ENCODE assay signal across 9 cellular contexts in the genomic region with DNA sequence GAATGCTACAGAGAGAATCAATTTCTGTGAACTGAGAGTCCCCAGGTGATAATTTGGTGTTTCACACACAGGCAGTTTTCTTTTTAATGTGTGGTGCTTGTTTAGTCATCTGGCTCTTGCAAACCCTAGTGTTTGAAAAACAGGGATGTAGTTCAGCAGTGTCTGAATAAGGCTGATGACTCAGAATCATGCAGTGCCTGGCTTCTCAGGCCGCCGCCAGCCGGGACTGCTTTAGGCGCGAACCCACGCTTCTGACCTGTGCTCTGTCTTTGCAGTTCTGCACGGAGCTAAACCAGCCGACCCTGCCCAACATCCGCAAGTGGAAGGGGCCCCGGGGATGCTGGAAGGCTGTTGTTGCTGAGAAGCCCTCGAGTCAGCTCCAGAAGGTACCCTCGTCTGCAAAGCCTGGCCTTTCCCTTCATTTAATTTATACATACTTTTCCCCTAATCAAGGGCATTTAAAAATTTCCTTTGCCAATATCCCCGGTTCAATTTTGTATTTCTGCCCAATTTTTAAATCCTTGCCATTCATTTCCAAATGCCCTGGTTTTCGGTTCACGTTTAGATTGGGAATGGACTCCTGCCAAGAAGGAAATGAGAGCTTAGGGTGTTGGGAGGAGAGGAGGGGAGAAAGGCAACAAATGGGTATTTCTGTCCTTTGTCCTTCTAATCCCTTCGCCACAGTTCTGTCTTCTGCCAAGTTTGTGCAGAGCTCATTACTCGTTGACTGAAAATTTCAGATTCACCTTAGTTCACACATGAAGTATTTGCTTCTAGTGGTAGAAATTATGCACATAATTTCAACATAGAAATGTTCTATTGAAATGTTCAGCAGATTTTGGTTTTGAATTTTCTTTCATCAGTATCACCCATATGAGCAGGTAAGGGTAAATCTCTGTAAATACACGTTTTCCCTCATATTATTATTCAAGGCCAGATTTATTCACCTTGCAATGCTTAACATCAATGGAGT.
A peak's percentile ranks its signal among the peaks of the same experiment; 100 is the strongest.
DNase-seq lines count a peak whose midpoint lies in the region; ATAC-seq and TF ChIP-seq lines count a peak whose summit lies in the region.
"Had no signal": no experiment of that assay in that cellular context is flagged by ENCODE, and none has a peak within 500 bp of the region (broad histone marks: within the 10 kb centered on the region; RNA-seq: fewer than 3 reads in every experiment).

No MANE protein-coding gene starts in this region.

- no peaks in the 10 kb centered on the region; the same call in 1 of the 2 replicates for H3K27me3 Mint-ChIP-seq in WTC11 (ENCODE audit: low read depth)

- no peaks in the 10 kb centered on the region for H4K20me1 ChIP-seq in osteoblast (ENCODE audit: insufficient read depth, low read length)

- H3K4me3 ChIP-seq in A673 (ENCODE audit: low read depth, low read length, poor library complexity, severe bottlenecking) = no peak overlapping the region
- H3K4me3 ChIP-seq in osteoblast (ENCODE audit: insufficient read depth, low read length) = peak overlapping the region; percentile 58

- TF ChIP-seq CTCF in A673 (conservative IDR thresholded peaks at IDR 0.05; ENCODE audit: low read depth, low read length) (no peak), WTC11 (IDR thresholded peaks at IDR 0.05) (no peak), osteoblast (IDR thresholded peaks at IDR 0.05; ENCODE audit: extremely low read depth, low read depth, low read length) (no peak)

- H3K4me1 ChIP-seq in A673 (ENCODE audit: insufficient read depth, low read length, poor library complexity, severe bottlenecking) = peaks cover 32% of the 10 kb centered on the region
- H3K4me1 ChIP-seq in osteoblast (ENCODE audit: insufficient read depth, low read length) = peaks cover 25% of the 10 kb centered on the region

- no peaks in the 10 kb centered on the region for H3K27me3 ChIP-seq in A673 (replicated peaks; ENCODE audit: insufficient read depth, low read depth, low read length, poor library complexity)
- H3K27me3 ChIP-seq in osteoblast (ENCODE audit: insufficient read depth, low read length) = no peaks in the 10 kb centered on the region

- POLR2A ChIA-PET in A673 (lab: Charles Lee; ENCODE audit: low non-redundant PET) = no interaction called here
- POLR2A ChIA-PET in WTC11 (lab: Charles Lee) = interaction anchor here (1.2 kb wide), 1 partner anchor 16 kb away, joined by 3 read pairs; no protein-coding TSS in a partner anchor

- intact Hi-C loops in A673 (cut with micrococcal nuclease; ENCODE audit: unreplicated experiment) = no loop called here
- intact Hi-C loops in head of caudate nucleus (cut with DNase I) = loop anchor here (5.0 kb wide), 1 partner anchor 129 kb away; the partner anchor contains the start of gene EEPD1

- no peaks in the 10 kb centered on the region for H3K9me3 ChIP-seq in A673 (ENCODE audit: low read depth, low read length, poor library complexity, severe bottlenecking)
- H3K9me3 ChIP-seq in osteoblast (ENCODE audit: low read depth, low read length) = no peaks in the 10 kb centered on the region

- H3K27ac ChIP-seq in A673 (ENCODE audit: low read depth, low read length, poor library complexity, severe bottlenecking) = no peak overlapping the region
- H3K27ac ChIP-seq in osteoblast (ENCODE audit: low read depth, low read length) = peak overlapping the region; percentile 66

- H3K4me1 Mint-ChIP-seq in WTC11 = peaks cover 86% of the 10 kb centered on the region

- H3K4me3 Mint-ChIP-seq in WTC11 = peak overlapping the region; percentile 54
- H3K4me3 Mint-ChIP-seq: activated naive CD8-positive, alpha-beta T cell treated with anti-CD3 and anti-CD28 coated beads, Interleukin-2, amount 10 ng/mL, durations not matched to agents 7 days and 5 days had no signal

- peak overlapping the region; percentile 83 for H3K4me2 ChIP-seq in osteoblast (ENCODE audit: insufficient read depth, low read length)

- no peaks in the 10 kb centered on the region for H3K79me2 ChIP-seq in osteoblast (ENCODE audit: insufficient read depth, low read length)

- CTCF ChIA-PET in A673 (lab: Charles Lee) (no interaction called here), WTC11 (lab: Charles Lee) (interaction anchor here (0.9 to 2.6 kb wide), 9 partner anchors 10 to 305 kb away, joined by 3 to 8 read pairs (median 4); no protein-coding TSS in a partner anchor)

- no peaks in the 10 kb centered on the region for H3K9me3 Mint-ChIP-seq in WTC11
- H3K9me3 Mint-ChIP-seq: activated naive CD8-positive, alpha-beta T cell treated with anti-CD3 and anti-CD28 coated beads, Interleukin-2, amount 10 ng/mL, durations not matched to agents 7 days and 5 days had no signal

- H3K27ac Mint-ChIP-seq in WTC11 = peak overlapping the region; percentile 98
- H3K27ac Mint-ChIP-seq: activated naive CD8-positive, alpha-beta T cell treated with anti-CD3 and anti-CD28 coated beads, Interleukin-2, amount 10 ng/mL, durations not matched to agents 7 days and 5 days had no signal

- BruUV-seq in A673 (replicated peaks; lab: Mats Ljungman, UMichigan) = no TSS peak

- H3K36me3 Mint-ChIP-seq in WTC11 = no peaks in the 10 kb centered on the region
- H3K36me3 Mint-ChIP-seq: activated naive CD8-positive, alpha-beta T cell treated with anti-CD3 and anti-CD28 coated beads, Interleukin-2, amount 10 ng/mL, durations not matched to agents 7 days and 5 days had no signal

- DNase-seq in A673 (ENCODE audit: low spot score) = peak; percentile 60
- DNase-seq in M059J (ENCODE audit: low read depth) = peak; percentile 88
- DNase-seq in WTC11 (ENCODE audit: low spot score) = peak; percentile 52
- DNase-seq in head of caudate nucleus = peak; percentile 70 to 96 (median 84)
- DNase-seq in osteoblast (ENCODE audit: insufficient read length, low spot score, missing footprints) = peak; percentile 96
- DNase-seq in SKM-1 (lab: John Stamatoyannopoulos, UW; ENCODE audit: unreplicated experiment) = no peak
- DNase-seq in activated gamma-delta T cell treated with Interleukin-2 at 50 U/mL for 16 hours = no peak
- DNase-seq: activated naive CD8-positive, alpha-beta T cell treated with anti-CD3 and anti-CD28 coated beads, Interleukin-2, amount 10 ng/mL, durations not matched to agents 7 days and 5 days had no signal

- H2AFZ ChIP-seq in osteoblast (ENCODE audit: low read length) = peak overlapping the region; percentile 64

- H3K36me3 ChIP-seq in A673 (ENCODE audit: insufficient read depth, low read length, poor library complexity, severe bottlenecking) (no peaks in the 10 kb centered on the region), osteoblast (ENCODE audit: insufficient read depth, low read length) (no peaks in the 10 kb centered on the region)

- ATAC-seq in GM18867 (IDR thresholded peaks at IDR 0.05; ENCODE audit: unreplicated experiment) (peak; percentile 47), WTC11 (peak; percentile 59)

TF ChIP-seq in WTC11, 78 proteins besides CTCF, POLR2A, EP300 and RAD21:
- TF ChIP-seq ATF3 (CRISPR knock-in tag; conservative IDR thresholded peaks at IDR 0.05) (no peak), ZNF423 (CRISPR knock-in tag; IDR thresholded peaks at IDR 0.05) (peak; percentile 23; the same call in 1 of the 2 replicates)

Comparison
In these comparisons a context has a peak if more than half of its experiments do, and no peak if none do; other contexts are left out.
1. DNase-seq: peak in A673 (single experiment), M059J (single experiment), WTC11 (single experiment), head of caudate nucleus (42 of 42) and osteoblast (single experiment); none in SKM-1 (single experiment) and activated gamma-delta T cell treated with Interleukin-2 at 50 U/mL for 16 hours (single experiment).